ENCODE assay signal across 11 cellular contexts in the genomic region with DNA sequence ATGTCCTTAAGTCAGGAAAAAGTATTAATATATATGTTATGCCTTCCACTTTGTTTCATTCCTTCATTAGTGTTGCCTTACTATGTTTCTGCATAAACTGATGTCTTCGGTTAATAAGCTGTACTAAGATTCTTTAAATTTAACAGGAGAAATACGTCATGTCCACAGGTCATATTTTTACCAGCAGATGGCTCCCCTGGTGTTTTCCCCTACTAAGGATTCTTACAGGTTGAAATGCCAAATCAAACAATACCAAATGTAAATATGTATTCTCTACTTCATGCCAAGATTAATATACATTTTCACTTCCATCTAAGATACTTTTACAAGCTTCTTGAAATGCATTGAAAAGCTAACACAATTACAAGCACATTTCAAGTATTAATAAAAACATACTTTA.
DNase-seq lines count a peak whose midpoint lies in the region; ATAC-seq and TF ChIP-seq lines count a peak whose summit lies in the region.
"Had no signal": no experiment of that assay in that cellular context is flagged by ENCODE, and none has a peak within 500 bp of the region (broad histone marks: within the 10 kb centered on the region; RNA-seq: fewer than 3 reads in every experiment).

No MANE protein-coding gene starts in this region.

- no peak for ATAC-seq in T-helper 17 cell

- H3K4me1 ChIP-seq in OCI-LY7 (ENCODE audit: insufficient read depth, low read length, poor library complexity, severe bottlenecking) (no peaks in the 10 kb centered on the region), hepatocyte (ENCODE audit: insufficient read depth) (no peaks in the 10 kb centered on the region)

- H3K4me2 ChIP-seq in OCI-LY7 (ENCODE audit: low read length) (no peak overlapping the region), hepatocyte (no peak overlapping the region)

- intact Hi-C loops in OCI-LY7 (cut with micrococcal nuclease; ENCODE audit: unreplicated experiment): no loop called here

- WGBS in hepatocyte (ENCODE audit: low lambda C conversion rate, missing lambda C conversion rate): 49% methylated on average over 2 of the region's 2 CpGs

- peak; percentile 14 for DNase-seq in DMS 273 treated with DMSO at 0.1 percent for 48 hours (lab: John Stamatoyannopoulos, UW)
- DNase-seq in Kasumi-1 (lab: John Stamatoyannopoulos, UW): peak; percentile 17 to 51
- DNase-seq in OCI-LY7 (ENCODE audit: low spot score): no peak
- DNase-seq in hepatocyte (ENCODE audit: low spot score): no peak
- DNase-seq in T-helper 17 cell: no peak
- no peak for DNase-seq in substantia nigra (lab: John Stamatoyannopoulos, UW)
- no peak for DNase-seq in activated naive CD4-positive, alpha-beta T cell treated with anti-CD3 and anti-CD28 coated beads, Interleukin-2, amount 10 ng/mL, durations not matched to agents 7 days and 5 days
- DNase-seq: activated T-cell treated with anti-CD3 and anti-CD28 coated beads for 4 hours, NCI-H345, small intestine had no signal

- H4K20me1 ChIP-seq in OCI-LY7 (ENCODE audit: insufficient read depth, low read length): no peaks in the 10 kb centered on the region
- H4K20me1 ChIP-seq in hepatocyte (ENCODE audit: insufficient read depth, poor library complexity, severe bottlenecking): no peaks in the 10 kb centered on the region

- H3K79me2 ChIP-seq in OCI-LY7 (ENCODE audit: insufficient read depth, low read depth, low read length): no peaks in the 10 kb centered on the region
- H3K79me2 ChIP-seq in hepatocyte: no peaks in the 10 kb centered on the region

- no peaks in the 10 kb centered on the region for H3K9me2 ChIP-seq in OCI-LY7 (ENCODE audit: insufficient read depth, low read length)
- H3K9me2 ChIP-seq in hepatocyte (replicated peaks; ENCODE audit: insufficient read depth): no peaks in the 10 kb centered on the region

- H3K4me1 Mint-ChIP-seq in T-helper 17 cell: no peaks in the 10 kb centered on the region
- H3K4me1 Mint-ChIP-seq in activated naive CD4-positive, alpha-beta T cell treated with anti-CD3 and anti-CD28 coated beads, Interleukin-2, amount 10 ng/mL, durations not matched to agents 7 days and 5 days: no peaks in the 10 kb centered on the region

- BruUV-seq in OCI-LY7 (replicated peaks; lab: Mats Ljungman, UMichigan): no TSS peak

- CTCF ChIA-PET in OCI-LY7 (lab: Charles Lee; ENCODE audit: unreplicated experiment): no interaction called here
- CTCF ChIA-PET in activated naive CD4-positive, alpha-beta T cell treated with anti-CD3 and anti-CD28 coated beads, Interleukin-2, amount 10 ng/mL, durations not matched to agents 7 days and 5 days (lab: Charles Lee): no interaction called here

- H3K27ac Mint-ChIP-seq in T-helper 17 cell: no peak overlapping the region
- no peak overlapping the region for H3K27ac Mint-ChIP-seq in activated naive CD4-positive, alpha-beta T cell treated with anti-CD3 and anti-CD28 coated beads, Interleukin-2, amount 10 ng/mL, durations not matched to agents 7 days and 5 days

- no peaks in the 10 kb centered on the region for H3K27me3 Mint-ChIP-seq in T-helper 17 cell
- no peaks in the 10 kb centered on the region for H3K27me3 Mint-ChIP-seq in activated naive CD4-positive, alpha-beta T cell treated with anti-CD3 and anti-CD28 coated beads, Interleukin-2, amount 10 ng/mL, durations not matched to agents 7 days and 5 days

- H3K36me3 ChIP-seq in OCI-LY7 (ENCODE audit: insufficient read depth, low read length) (no peaks in the 10 kb centered on the region), hepatocyte (replicated peaks; ENCODE audit: insufficient read depth, low read depth) (no peaks in the 10 kb centered on the region)

- POLR2A ChIA-PET in OCI-LY7 (lab: Charles Lee): interaction anchor here (0.5 kb wide), 1 partner anchor 234 kb away, joined by 3 read pairs; no protein-coding TSS in a partner anchor

- H3K9me3 Mint-ChIP-seq in activated naive CD4-positive, alpha-beta T cell treated with anti-CD3 and anti-CD28 coated beads, Interleukin-2, amount 10 ng/mL, durations not matched to agents 7 days and 5 days: no peaks in the 10 kb centered on the region

- H3K36me3 Mint-ChIP-seq in T-helper 17 cell (ENCODE audit: low read depth): no peaks in the 10 kb centered on the region
- H3K36me3 Mint-ChIP-seq in activated naive CD4-positive, alpha-beta T cell treated with anti-CD3 and anti-CD28 coated beads, Interleukin-2, amount 10 ng/mL, durations not matched to agents 7 days and 5 days: no peaks in the 10 kb centered on the region

- H3K27ac ChIP-seq in OCI-LY7 (ENCODE audit: low read depth, low read length, poor library complexity, severe bottlenecking) (no peak overlapping the region), hepatocyte (no peak overlapping the region), substantia nigra (ENCODE audit: low read depth, low read length, poor library complexity, severe bottlenecking) (no peak overlapping the region)
- H3K27ac ChIP-seq: HL-60 had no signal

- no peaks in the 10 kb centered on the region for H3K27me3 ChIP-seq in hepatocyte

- H3K4me3 Mint-ChIP-seq in T-helper 17 cell: no peak overlapping the region
- H3K4me3 Mint-ChIP-seq in activated naive CD4-positive, alpha-beta T cell treated with anti-CD3 and anti-CD28 coated beads, Interleukin-2, amount 10 ng/mL, durations not matched to agents 7 days and 5 days: no peak overlapping the region

- H2AFZ ChIP-seq in OCI-LY7 (ENCODE audit: low read length) (no peak overlapping the region), hepatocyte (no peak overlapping the region)

- H3K4me3 ChIP-seq in OCI-LY7 (ENCODE audit: low read depth, low read length, poor library complexity, severe bottlenecking) (no peak overlapping the region), hepatocyte (no peak overlapping the region)

- H3K9me3 ChIP-seq in OCI-LY7 (ENCODE audit: low read length) (no peaks in the 10 kb centered on the region), hepatocyte (ENCODE audit: low read depth) (no peaks in the 10 kb centered on the region), T-helper 17 cell (ENCODE audit: control insufficient read depth, low read length, poor library complexity, severe bottlenecking) (no peaks in the 10 kb centered on the region)

- peak; percentile 24; the same call in 1 of the 2 replicates for TF ChIP-seq CTCF in OCI-LY7 (conservative IDR thresholded peaks at IDR 0.05; ENCODE audit: low read length)
- peak; percentile 34 for TF ChIP-seq CTCF in hepatocyte (IDR thresholded peaks at IDR 0.05; ENCODE audit: poor library complexity)

Comparison
In these comparisons a context has a peak if more than half of its experiments do, and no peak if none do; other contexts are left out.
1. DNase-seq: peak in DMS 273 treated with DMSO at 0.1 percent for 48 hours (single experiment) and Kasumi-1 (2 of 2); none in OCI-LY7 (single experiment), hepatocyte (single experiment), T-helper 17 cell (0 of 3), substantia nigra (0 of 49) and activated naive CD4-positive, alpha-beta T cell treated with anti-CD3 and anti-CD28 coated beads, Interleukin-2, amount 10 ng/mL, durations not matched to agents 7 days and 5 days (single experiment).